Comparison of ENCODE assay signal across 18 cellular contexts in genomic region chr12:120092531-120093335, GRCh38. TPM values are rescaled to one million over a fixed set of nuclear protein-coding genes. Genes with fewer than 3 reads are reported as not detected.
A peak's percentile ranks its signal among the peaks of the same experiment; 100 is the strongest.
DNase-seq lines count a peak whose midpoint lies in the region; ATAC-seq and TF ChIP-seq lines count a peak whose summit lies in the region.
"Had no signal": no experiment of that assay in that cellular context is flagged by ENCODE, and none has a peak within 500 bp of the region (broad histone marks: within the 10 kb centered on the region; RNA-seq: fewer than 3 reads in every experiment).

No MANE protein-coding gene starts in this region.

- H3K9me3 ChIP-seq in CD4-positive, alpha-beta T cell (ENCODE audit: control insufficient read depth, low read length), result no peaks in the 10 kb centered on the region

- peak overlapping the region; percentile 13 for H3K27ac Mint-ChIP-seq in CD4-positive, alpha-beta T cell
- H3K27ac Mint-ChIP-seq in dendritic cell treated with granulocyte-macrophage colony-stimulating factor and Interleukin-4, amounts not matched to agents 40 ng/mL and 50 ng/mL, for 4 days, result peak overlapping the region; percentile 50
- no peak overlapping the region for H3K27ac Mint-ChIP-seq in nephron progenitor cell
- H3K27ac Mint-ChIP-seq: B cell had no signal

- TF ChIP-seq CTCF in CD4-positive, alpha-beta T cell (IDR thresholded peaks at IDR 0.05), result no peak
- TF ChIP-seq CTCF in nephron progenitor cell (IDR thresholded peaks at IDR 0.05), result no peak

- CTCF ChIA-PET in CD4-positive, alpha-beta T cell (lab: Charles Lee), result interaction anchor here (0.6 kb wide), 1 partner anchor 107 kb away, joined by 3 read pairs; no protein-coding TSS in a partner anchor

- intact Hi-C loops in CD4-positive, alpha-beta T cell (cut with DNase I, micrococcal nuclease), result no loop called here
- intact Hi-C loops in dendritic cell treated with granulocyte-macrophage colony-stimulating factor and Interleukin-4, amounts not matched to agents 40 ng/mL and 50 ng/mL, for 4 days (cut with micrococcal nuclease), result no loop called here

- DNase-seq in CD4-positive, alpha-beta T cell, result no peak
- DNase-seq in nephron progenitor cell (no peak), NCI-H146 (lab: John Stamatoyannopoulos, UW) (no peak), DMS114 treated with DMSO at 0.1 percent for 48 hours (lab: John Stamatoyannopoulos, UW; ENCODE audit: unreplicated experiment) (no peak)
- DNase-seq: activated CD4-positive, alpha-beta T cell treated with anti-CD3 and anti-CD28 coated beads for 4 hours; activated T-cell treated with anti-CD3 and anti-CD28 coated beads, Interleukin-2, amount 50 U/mL, for 1 hour; caudate nucleus; effector CD8-positive, alpha-beta T cell; KBM-7; NCI-H2029 treated with DMSO at 0.1 percent for 48 hours; NCI-H524; PC-9; stimulated activated CD4-positive, alpha-beta T cell treated with anti-CD3 and anti-CD28 coated beads, Interleukin-4, amount 100 ng/mL, for 4 hours; stimulated activated CD8-positive, alpha-beta memory T cell treated with anti-CD3 and anti-CD28 coated beads, Interleukin-4, amount 100 ng/mL, for 48 hours had no signal

- no peak overlapping the region for H3K27ac ChIP-seq in CD4-positive, alpha-beta T cell (ENCODE audit: low read depth, low read length)
- H3K27ac ChIP-seq: PC-9 had no signal

- H3K27me3 ChIP-seq in CD4-positive, alpha-beta T cell (ENCODE audit: control insufficient read depth, insufficient read depth, low read length), result no peaks in the 10 kb centered on the region

- H3K4me1 Mint-ChIP-seq in CD4-positive, alpha-beta T cell (ENCODE audit: low read depth), result peaks cover under 1% of the 10 kb centered on the region
- peaks cover 33% of the 10 kb centered on the region for H3K4me1 Mint-ChIP-seq in dendritic cell treated with granulocyte-macrophage colony-stimulating factor and Interleukin-4, amounts not matched to agents 40 ng/mL and 50 ng/mL, for 4 days (ENCODE audit: low read depth)
- peaks cover 72% of the 10 kb centered on the region for H3K4me1 Mint-ChIP-seq in nephron progenitor cell

- peaks cover 34% of the 10 kb centered on the region for H3K36me3 Mint-ChIP-seq in CD4-positive, alpha-beta T cell (ENCODE audit: low read depth)
- H3K36me3 Mint-ChIP-seq in dendritic cell treated with granulocyte-macrophage colony-stimulating factor and Interleukin-4, amounts not matched to agents 40 ng/mL and 50 ng/mL, for 4 days (ENCODE audit: low read depth), result peaks cover 72% of the 10 kb centered on the region
- peaks cover 6% of the 10 kb centered on the region for H3K36me3 Mint-ChIP-seq in nephron progenitor cell (ENCODE audit: low read depth)

- no peak overlapping the region for H3K4me3 Mint-ChIP-seq in CD4-positive, alpha-beta T cell
- H3K4me3 Mint-ChIP-seq in dendritic cell treated with granulocyte-macrophage colony-stimulating factor and Interleukin-4, amounts not matched to agents 40 ng/mL and 50 ng/mL, for 4 days, result no peak overlapping the region
- peak overlapping the region; percentile 5 for H3K4me3 Mint-ChIP-seq in nephron progenitor cell
- H3K4me3 Mint-ChIP-seq: B cell had no signal

- peak; percentile 9 for TF ChIP-seq POLR2A in GM19193 (IDR thresholded peaks at IDR 0.05; ENCODE audit: extremely low read depth, insufficient read depth, insufficient read length)

- H3K27me3 Mint-ChIP-seq in CD4-positive, alpha-beta T cell, result no peaks in the 10 kb centered on the region
- H3K27me3 Mint-ChIP-seq in dendritic cell treated with granulocyte-macrophage colony-stimulating factor and Interleukin-4, amounts not matched to agents 40 ng/mL and 50 ng/mL, for 4 days, result peaks cover 5% of the 10 kb centered on the region
- peaks cover 7% of the 10 kb centered on the region for H3K27me3 Mint-ChIP-seq in nephron progenitor cell (ENCODE audit: low read depth, poor library complexity)
- H3K27me3 Mint-ChIP-seq: B cell had no signal

- no peaks in the 10 kb centered on the region for H3K9me3 Mint-ChIP-seq in CD4-positive, alpha-beta T cell
- no peaks in the 10 kb centered on the region for H3K9me3 Mint-ChIP-seq in dendritic cell treated with granulocyte-macrophage colony-stimulating factor and Interleukin-4, amounts not matched to agents 40 ng/mL and 50 ng/mL, for 4 days
- H3K9me3 Mint-ChIP-seq in nephron progenitor cell, result no peaks in the 10 kb centered on the region

- POLR2A ChIA-PET in CD4-positive, alpha-beta T cell (lab: Charles Lee), result no interaction called here

- ATAC-seq in CD4-positive, alpha-beta T cell (ENCODE audit: poor library complexity), result no peak
- no peak for ATAC-seq in GM21723 (IDR thresholded peaks at IDR 0.05; ENCODE audit: unreplicated experiment)

RNA-seq across cellular contexts. Expression of gene RAB35, which starts 23.8 kb away (rescaled TPM):
- total RNA-seq in CD4-positive, alpha-beta T cell, result 10 to 100 TPM; 49.7 to 53.8 TPM
